In genomic region chr14:33871394-33871793, GRCh38 we compare ENCODE assay signal across 1 cellular context.
TF ChIP-seq lines count a peak whose summit lies in the region.

No MANE protein-coding gene starts in this region.

TF ChIP-seq in GM23338, 12 proteins besides CTCF, POLR2A, EP300 and RAD21 (continued from another document):
- no peak for TF ChIP-seq ZNF462 (CRISPR knock-in tag; IDR thresholded peaks at IDR 0.05)
TF ChIP-seq in GM23338: peak in this region for 0.
